Comparison of ENCODE assay signal across 1 cellular context in genomic region chr16:49158029-49158642, GRCh38.
TF ChIP-seq lines count a peak whose summit lies in the region.

No MANE protein-coding gene starts in this region.

TF ChIP-seq in HepG2, 621 proteins besides CTCF, POLR2A, EP300 and RAD21 (continued from another document and continues in another):
- TF ChIP-seq SUZ12 (IDR thresholded peaks at IDR 0.05; ENCODE audit: low read depth, low read length) (no peak), ZNF546 (CRISPR knock-in tag; conservative IDR thresholded peaks at IDR 0.05) (peak; percentile 87), ZNF280B (CRISPR knock-in tag; IDR thresholded peaks at IDR 0.05; ENCODE audit: borderline replicate concordance) (no peak), POLR2AphosphoS2 (IDR thresholded peaks at IDR 0.05; ENCODE audit: low read depth, low read length) (no peak), DMTF1 (CRISPR knock-in tag; IDR thresholded peaks at IDR 0.05) (no peak), FOXA3 (CRISPR knock-in tag; IDR thresholded peaks at IDR 0.05) (peak; percentile 58), GZF1 (CRISPR knock-in tag; IDR thresholded peaks at IDR 0.05) (peak; percentile 87), ZNF274 (CRISPR knock-in tag; IDR thresholded peaks at IDR 0.05) (peak; percentile 53; the same call in 1 of the 2 replicates), ZNF564 (CRISPR knock-in tag; IDR thresholded peaks at IDR 0.05) (0 out of 2 replicates have a peak, but pooled peaks have one; percentile 58), ZBTB21 (CRISPR knock-in tag; IDR thresholded peaks at IDR 0.05) (peak; percentile 86; the same call in 1 of the 2 replicates), IKZF1 (IDR thresholded peaks at IDR 0.05) (no peak), STAT6 (CRISPR knock-in tag; IDR thresholded peaks at IDR 0.05; ENCODE audit: borderline replicate concordance) (no peak), ZBTB37 (CRISPR knock-in tag; IDR thresholded peaks at IDR 0.05) (no peak), ONECUT2 (CRISPR knock-in tag; IDR thresholded peaks at IDR 0.05) (peak; percentile 65), ZNF460 (CRISPR knock-in tag; IDR thresholded peaks at IDR 0.05; ENCODE audit: borderline replicate concordance) (no peak), BCL6 (CRISPR knock-in tag; IDR thresholded peaks at IDR 0.05) (peak; percentile 62; the same call in 1 of the 2 replicates), ZNF687 (CRISPR knock-in tag; IDR thresholded peaks at IDR 0.05) (no peak), MLLT10 (CRISPR knock-in tag; IDR thresholded peaks at IDR 0.05) (no peak), CEBPB (IDR thresholded peaks at IDR 0.05; ENCODE audit: borderline replicate concordance, low read depth, low read length) (0 out of 2 replicates have a peak, but pooled peaks have one; percentile 23), ZBTB40 (IDR thresholded peaks at IDR 0.05) (no peak), ZBTB40 (CRISPR knock-in tag; IDR thresholded peaks at IDR 0.05) (peak; percentile 70; the same call in 1 of the 2 replicates), SYNCRIP (IDR thresholded peaks at IDR 0.05; ENCODE audit: insufficient read depth, low read depth, low read length) (no peak), ZSCAN12 (CRISPR knock-in tag; IDR thresholded peaks at IDR 0.05) (peak; percentile 98), CCDC6 (CRISPR knock-in tag; IDR thresholded peaks at IDR 0.05) (peak; percentile 48; the same call in 1 of the 2 replicates), ARNT (IDR thresholded peaks at IDR 0.05) (no peak), MTF1 (CRISPR knock-in tag; IDR thresholded peaks at IDR 0.05) (peak; percentile 94), NFE2L1 (CRISPR knock-in tag; IDR thresholded peaks at IDR 0.05; ENCODE audit: borderline replicate concordance) (no peak), FOXA1 (IDR thresholded peaks at IDR 0.05) (no peak), FOXA1 (CRISPR knock-in tag; IDR thresholded peaks at IDR 0.05) (no peak), ZNF691 (CRISPR knock-in tag; IDR thresholded peaks at IDR 0.05; ENCODE audit: borderline replicate concordance, low read depth) (peak; percentile 82; the same call in 1 of the 2 replicates), GRHL1 (CRISPR knock-in tag; conservative IDR thresholded peaks at IDR 0.05) (no peak), ZNF264 (CRISPR knock-in tag; IDR thresholded peaks at IDR 0.05) (peak; percentile 91), NONO (IDR thresholded peaks at IDR 0.05) (no peak), NONO (CRISPR knock-in tag; conservative IDR thresholded peaks at IDR 0.05) (no peak), ZNF75D (CRISPR knock-in tag; IDR thresholded peaks at IDR 0.05; ENCODE audit: borderline replicate concordance) (peak; percentile 97; the same call in 1 of the 2 replicates)
